ENCODE assay signal across 8 cellular contexts in genomic region chr6:151389640-151390275, GRCh38. TPM values are rescaled to one million over a fixed set of nuclear protein-coding genes. Genes with fewer than 3 reads are reported as not detected.
A peak's percentile ranks its signal among the peaks of the same experiment; 100 is the strongest.
DNase-seq lines count a peak whose midpoint lies in the region; ATAC-seq, FAIRE-seq and TF ChIP-seq lines count a peak whose summit lies in the region.

No MANE protein-coding gene starts in this region.

- no peaks in the 10 kb centered on the region for H3K9me3 Mint-ChIP-seq in activated CD8-positive, alpha-beta memory T cell treated with anti-CD3 and anti-CD28 coated beads, Interleukin-2, amount 10 ng/mL, durations not matched to agents 7 days and 5 days (ENCODE audit: low read depth)
- H3K9me3 Mint-ChIP-seq in stimulated activated memory B cell treated with anti-CD40 and anti-IgM and Interleukin-4, amounts not matched to agents 10 μg/mL and 1 μg/mL and 100 μg/mL, for 72 hours = no peaks in the 10 kb centered on the region

- intact Hi-C loops in colonic mucosa (cut with DNase I) = loop anchor here (5.0 kb wide), 1 partner anchor 63 kb away; the partner anchor contains the start of gene RMND1

- peak overlapping the region; percentile 14 for H2AFZ ChIP-seq in Karpas-422 (ENCODE audit: low read length)

- ATAC-seq in activated CD8-positive, alpha-beta memory T cell treated with anti-CD3 and anti-CD28 coated beads, Interleukin-2, amount 10 ng/mL, durations not matched to agents 7 days and 5 days = peak; percentile 72
- peak; percentile 90 for ATAC-seq in stimulated activated memory B cell treated with anti-CD40 and anti-IgM and Interleukin-4, amounts not matched to agents 10 μg/mL and 1 μg/mL and 100 μg/mL, for 72 hours

- no peak for FAIRE-seq in H54 (lab: Jason Lieb, UNC)

- H3K4me2 ChIP-seq in Karpas-422 (ENCODE audit: low read depth, low read length, poor library complexity, severe bottlenecking) = peak overlapping the region; percentile 96

- H3K9ac ChIP-seq in Karpas-422 (ENCODE audit: low read length) (peak overlapping the region; percentile 98), SK-N-MC (ENCODE audit: insufficient read length) (peak overlapping the region; percentile 99), colonic mucosa (ENCODE audit: low read depth in 2 of 2, low read length in 2 of 2) (peak overlapping the region; percentile 87 to 91)

- no peaks in the 10 kb centered on the region for H3K27me3 Mint-ChIP-seq in activated CD8-positive, alpha-beta memory T cell treated with anti-CD3 and anti-CD28 coated beads, Interleukin-2, amount 10 ng/mL, durations not matched to agents 7 days and 5 days
- no peaks in the 10 kb centered on the region for H3K27me3 Mint-ChIP-seq in stimulated activated memory B cell treated with anti-CD40 and anti-IgM and Interleukin-4, amounts not matched to agents 10 μg/mL and 1 μg/mL and 100 μg/mL, for 72 hours

- H3K27me3 ChIP-seq in Karpas-422 (ENCODE audit: low read length) (no peaks in the 10 kb centered on the region), colonic mucosa (no peaks in the 10 kb centered on the region), layer of hippocampus (ENCODE audit: control insufficient read depth, insufficient read depth, low read length) (no peaks in the 10 kb centered on the region)

- no peaks in the 10 kb centered on the region for H3K9me2 ChIP-seq in Karpas-422 (replicated peaks; ENCODE audit: insufficient read depth, low read length)

- H3K27ac ChIP-seq in Karpas-422 (ENCODE audit: low read length) (peak overlapping the region; percentile 95), SK-N-MC (peak overlapping the region; percentile 99), colonic mucosa (peak overlapping the region; percentile 98), layer of hippocampus (ENCODE audit: low read depth, low read length) (peak overlapping the region; percentile 98)

- TF ChIP-seq POLR2A in H54 (IDR thresholded peaks at IDR 0.05; ENCODE audit: low read depth, low read length) = peak; percentile 92

- no peak for TF ChIP-seq CTCF in colonic mucosa (IDR thresholded peaks at IDR 0.05)

- H4K20me1 ChIP-seq in Karpas-422 (ENCODE audit: insufficient read depth, low read depth, low read length) = peaks cover 48% of the 10 kb centered on the region

- H3K4me1 ChIP-seq in Karpas-422 (ENCODE audit: low read length) (peaks cover 37% of the 10 kb centered on the region), colonic mucosa (peaks cover 6% of the 10 kb centered on the region)

- DNase-seq in activated CD8-positive, alpha-beta memory T cell treated with anti-CD3 and anti-CD28 coated beads, Interleukin-2, amount 10 ng/mL, durations not matched to agents 7 days and 5 days = no peak
- no peak for DNase-seq in activated CD8-positive, alpha-beta memory T cell treated with anti-CD3 and anti-CD28 coated beads for 24 hours
- DNase-seq in H54 (ENCODE audit: insufficient read length, low spot score) (peak; percentile 21), Karpas-422 (peak; percentile 76), SK-N-MC (ENCODE audit: low read depth, low spot score) (peak; percentile 72), colonic mucosa (peak; percentile 70)

- H3K27ac Mint-ChIP-seq in activated CD8-positive, alpha-beta memory T cell treated with anti-CD3 and anti-CD28 coated beads, Interleukin-2, amount 10 ng/mL, durations not matched to agents 7 days and 5 days = peak overlapping the region; percentile 98
- H3K27ac Mint-ChIP-seq in stimulated activated memory B cell treated with anti-CD40 and anti-IgM and Interleukin-4, amounts not matched to agents 10 μg/mL and 1 μg/mL and 100 μg/mL, for 72 hours = peak overlapping the region; percentile 94

- CTCF ChIA-PET in activated CD8-positive, alpha-beta memory T cell treated with anti-CD3 and anti-CD28 coated beads, Interleukin-2, amount 10 ng/mL, durations not matched to agents 7 days and 5 days (lab: Charles Lee) = interaction anchor here (1.1 to 2.8 kb wide), 7 partner anchors 9 to 63 kb away, joined by 3 to 19 read pairs (median 4); a partner anchor contains a TSS

- peaks cover 28% of the 10 kb centered on the region for H3K36me3 Mint-ChIP-seq in activated CD8-positive, alpha-beta memory T cell treated with anti-CD3 and anti-CD28 coated beads, Interleukin-2, amount 10 ng/mL, durations not matched to agents 7 days and 5 days
- peaks cover 21% of the 10 kb centered on the region for H3K36me3 Mint-ChIP-seq in stimulated activated memory B cell treated with anti-CD40 and anti-IgM and Interleukin-4, amounts not matched to agents 10 μg/mL and 1 μg/mL and 100 μg/mL, for 72 hours

- H3K36me3 ChIP-seq in Karpas-422 (ENCODE audit: insufficient read depth, low read length) (peaks cover 29% of the 10 kb centered on the region; the same call in 1 of the 2 replicates), SK-N-MC (ENCODE audit: insufficient read depth, low read length) (peaks cover 32% of the 10 kb centered on the region), colonic mucosa (no peaks in the 10 kb centered on the region)

- peak overlapping the region; percentile 98 for H3K4me3 ChIP-seq in Karpas-422 (ENCODE audit: low read length)
- H3K4me3 ChIP-seq in SK-N-MC = peak overlapping the region; percentile 98
- H3K4me3 ChIP-seq in colonic mucosa = peak overlapping the region; percentile 74

- peaks cover 83% of the 10 kb centered on the region for H3K79me2 ChIP-seq in Karpas-422 (ENCODE audit: low read length)

- peak overlapping the region; percentile 85 for H3K4me3 Mint-ChIP-seq in activated CD8-positive, alpha-beta memory T cell treated with anti-CD3 and anti-CD28 coated beads, Interleukin-2, amount 10 ng/mL, durations not matched to agents 7 days and 5 days
- peak overlapping the region; percentile 87 for H3K4me3 Mint-ChIP-seq in stimulated activated memory B cell treated with anti-CD40 and anti-IgM and Interleukin-4, amounts not matched to agents 10 μg/mL and 1 μg/mL and 100 μg/mL, for 72 hours

- H3K9me3 ChIP-seq in Karpas-422 (ENCODE audit: low read length) = no peaks in the 10 kb centered on the region
- H3K9me3 ChIP-seq in SK-N-MC (ENCODE audit: low read depth, low read length) = no peaks in the 10 kb centered on the region
- no peaks in the 10 kb centered on the region for H3K9me3 ChIP-seq in colonic mucosa

- peaks cover 54% of the 10 kb centered on the region for H3K4me1 Mint-ChIP-seq in activated CD8-positive, alpha-beta memory T cell treated with anti-CD3 and anti-CD28 coated beads, Interleukin-2, amount 10 ng/mL, durations not matched to agents 7 days and 5 days
- peaks cover 38% of the 10 kb centered on the region for H3K4me1 Mint-ChIP-seq in stimulated activated memory B cell treated with anti-CD40 and anti-IgM and Interleukin-4, amounts not matched to agents 10 μg/mL and 1 μg/mL and 100 μg/mL, for 72 hours

RNA-seq across cellular contexts. Expression of gene ZBTB2, which starts 1.6 kb away (rescaled TPM):
- 10 to 100 TPM; 25.9 to 33.1 TPM for total RNA-seq in activated CD8-positive, alpha-beta memory T cell treated with anti-CD3 and anti-CD28 coated beads, Interleukin-2, amount 10 ng/mL, durations not matched to agents 7 days and 5 days
- total RNA-seq in Karpas-422 (2014; rRNA removed; shearing (Covaris generic); ENCODE audit: low replicate concordance) = 22.1 and 27.4 TPM in 2 replicates
- total RNA-seq in colonic mucosa = 10 to 100 TPM in 1 of 2 donors, 1 to 10 TPM in 1; 9.6 to 13.7 TPM

Comparison
In these comparisons a context has a peak if more than half of its experiments do, and no peak if none do; other contexts are left out.
1. DNase-seq: peak in H54 (single experiment), Karpas-422 (single experiment), SK-N-MC (single experiment) and colonic mucosa (single experiment); none in activated CD8-positive, alpha-beta memory T cell treated with anti-CD3 and anti-CD28 coated beads, Interleukin-2, amount 10 ng/mL, durations not matched to agents 7 days and 5 days (single experiment) and activated CD8-positive, alpha-beta memory T cell treated with anti-CD3 and anti-CD28 coated beads for 24 hours (single experiment).
2. Peak in every context shown above with its lines, with median percentiles within 50 percentile points of each other: H3K27ac ChIP-seq, H3K4me3 ChIP-seq and H3K9ac ChIP-seq.